In genomic region chr7:130352335-130353074, GRCh38 we compare ENCODE assay signal across 9 cellular contexts. TPM values are rescaled to one million over a fixed set of nuclear protein-coding genes. Genes with fewer than 3 reads are reported as not detected.
DNase-seq lines count a peak whose midpoint lies in the region; ATAC-seq and TF ChIP-seq lines count a peak whose summit lies in the region.
"Had no signal": no experiment of that assay in that cellular context is flagged by ENCODE, and none has a peak within 500 bp of the region (broad histone marks: within the 10 kb centered on the region; RNA-seq: fewer than 3 reads in every experiment).

No MANE protein-coding gene starts in this region.

- no peaks in the 10 kb centered on the region for H3K27me3 ChIP-seq in fibroblast of lung (ENCODE audit: control insufficient read depth, insufficient read depth, low read length)

- TF ChIP-seq CTCF in fibroblast of lung (conservative IDR thresholded peaks at IDR 0.05 in 1 of 2, IDR thresholded peaks at IDR 0.05 in 1 of 2; ENCODE audit: low read depth in 1 of 2, low read length in 2 of 2) (no peak), retinal pigment epithelial cell (conservative IDR thresholded peaks at IDR 0.05; ENCODE audit: low read depth, low read length) (no peak)

- DNase-seq in EL (peak; percentile 70), NCI-H774 (lab: John Stamatoyannopoulos, UW) (peak; percentile 76), fibroblast of lung (ENCODE audit: low read depth in 2 of 2) (peak; percentile 69 to 86), retinal pigment epithelial cell (ENCODE audit: low read depth) (no peak), medulla oblongata (ENCODE audit: extremely low spot score) (no peak)

- ATAC-seq in HG03354 (IDR thresholded peaks at IDR 0.05; ENCODE audit: poor library complexity, severe bottlenecking, unreplicated experiment), result no peak
- no peak for ATAC-seq in HG03442 (IDR thresholded peaks at IDR 0.05; ENCODE audit: unreplicated experiment)
- ATAC-seq in HG03571 (IDR thresholded peaks at IDR 0.05; ENCODE audit: unreplicated experiment), result no peak

- no peaks in the 10 kb centered on the region for H3K36me3 ChIP-seq in fibroblast of lung (ENCODE audit: control insufficient read depth, insufficient read depth, low read length)

- peaks cover 41% of the 10 kb centered on the region for H3K4me1 ChIP-seq in fibroblast of lung (ENCODE audit: control insufficient read depth, extremely low read depth, insufficient read depth, low read length)

- peak overlapping the region; percentile 81 for H3K27ac ChIP-seq in fibroblast of lung (ENCODE audit: insufficient read depth, low read length)

- peak overlapping the region; percentile 54 for H2AFZ ChIP-seq in fibroblast of lung (ENCODE audit: low read length)

- no peaks in the 10 kb centered on the region for H3K79me2 ChIP-seq in fibroblast of lung (ENCODE audit: control insufficient read depth, insufficient read depth, low read length)

- H3K9me3 ChIP-seq in fibroblast of lung (ENCODE audit: control insufficient read depth, insufficient read depth, low read depth, low read length), result no peaks in the 10 kb centered on the region

- H4K20me1 ChIP-seq in fibroblast of lung (ENCODE audit: control insufficient read depth, extremely low read depth, insufficient read depth, low read length), result no peaks in the 10 kb centered on the region

- H3K4me3 ChIP-seq in fibroblast of lung (replicated peaks in 1 of 4; ENCODE audit: control extremely low read depth in 1 of 4, insufficient read depth in 1 of 4, low read depth in 3 of 4, low read length in 4 of 4) (peak overlapping the region in 1 of 4 experiments; percentile 11), retinal pigment epithelial cell (ENCODE audit: low read length) (peak overlapping the region; percentile 28)

- peak overlapping the region; percentile 51 for H3K9ac ChIP-seq in fibroblast of lung (ENCODE audit: insufficient read depth, low read length)

- H3K4me2 ChIP-seq in fibroblast of lung (ENCODE audit: extremely low read depth, insufficient read depth, low read length), result peak overlapping the region; percentile 88

RNA-seq across cellular contexts. Expression of gene CPA5, which starts 7.9 kb away (rescaled TPM):
- total RNA-seq in fibroblast of lung, result not detected in 2 replicates
- polyA plus RNA-seq in fibroblast of lung, result not detected in 2 replicates
- polyA plus RNA-seq in fibroblast of lung (2012), result 0.09 and 0.31 TPM in 2 replicates
- polyA minus RNA-seq in fibroblast of lung (ENCODE audit: low replicate concordance), result not detected in 2 replicates
- polyA plus RNA-seq: IgD-negative memory B cell had no signal

RNA-seq across cellular contexts. Expression of gene CPA1, which starts 27.8 kb away (rescaled TPM):
- total RNA-seq in fibroblast of lung, result under 0.01 TPM in 1 of 2 replicates, not detected in the other
- polyA plus RNA-seq in fibroblast of lung, result 0.12 TPM in 1 of 2 replicates, not detected in the other
- polyA plus RNA-seq in fibroblast of lung (2012), result 0.18 and 0.19 TPM in 2 replicates
- polyA minus RNA-seq in fibroblast of lung (ENCODE audit: low replicate concordance), result not detected in 2 replicates
- polyA plus RNA-seq: IgD-negative memory B cell had no signal

RNA-seq across cellular contexts. Expression of gene CPA4, which starts 59.5 kb away (rescaled TPM):
- 6.4 and 20.0 TPM in 2 replicates for total RNA-seq in fibroblast of lung
- 31.5 and 48.3 TPM in 2 replicates for polyA plus RNA-seq in fibroblast of lung
- polyA plus RNA-seq in fibroblast of lung (2012), result 18.7 and 31.0 TPM in 2 replicates
- 37.6 and 39.8 TPM in 2 replicates for polyA minus RNA-seq in fibroblast of lung (ENCODE audit: low replicate concordance)
- polyA plus RNA-seq: IgD-negative memory B cell had no signal

Comparison
In these comparisons a context has a peak if more than half of its experiments do, and no peak if none do; other contexts are left out.
1. DNase-seq: peak in EL (single experiment), NCI-H774 (single experiment) and fibroblast of lung (2 of 2); none in retinal pigment epithelial cell (single experiment) and medulla oblongata (single experiment).